Comparison of ENCODE assay signal across 8 cellular contexts in genomic region chr1:22710688-22711024, GRCh38. TPM values are rescaled to one million over a fixed set of nuclear protein-coding genes. Genes with fewer than 3 reads are reported as not detected.
DNase-seq lines count a peak whose midpoint lies in the region; ATAC-seq and TF ChIP-seq lines count a peak whose summit lies in the region.

EPHB2 (plus strand) TSS chr1:22710839; CDS start chr1:22710983, 144 bp downstream.

- peak within 1 kb of the TSS; percentile 29 for H3K14ac ChIP-seq in IMR-90 (replicated peaks; ENCODE audit: low read depth, low read length)

- peak within 1 kb of the TSS; percentile 72 for H3K9ac ChIP-seq in IMR-90 (ENCODE audit: low read depth, low read length)

- peaks cover 18% of the 10 kb centered on the region; the same call in 1 of the 2 replicates for H3K9me1 ChIP-seq in IMR-90 (ENCODE audit: insufficient read depth, low read length)

- no peak for TF ChIP-seq CTCF in DOHH2 (IDR thresholded peaks at IDR 0.05; ENCODE audit: low read depth, low read length, poor library complexity, severe bottlenecking)
- no peak for TF ChIP-seq CTCF in IMR-90 (conservative IDR thresholded peaks at IDR 0.05; ENCODE audit: low read depth, low read length)
- TF ChIP-seq CTCF in fibroblast of mammary gland (conservative IDR thresholded peaks at IDR 0.05; ENCODE audit: control insufficient read depth, insufficient read depth, low read depth, low read length), result no peak
- no peak for TF ChIP-seq CTCF in nephron progenitor cell (IDR thresholded peaks at IDR 0.05)

- POLR2A ChIA-PET in IMR-90 (lab: Charles Lee; ENCODE audit: unreplicated experiment), result no interaction called here
- POLR2A ChIA-PET in activated CD4-positive, alpha-beta memory T cell treated with anti-CD3 and anti-CD28 coated beads, Interleukin-2, amount 10 ng/mL, durations not matched to agents 7 days and 5 days (lab: Charles Lee), result no interaction called here

- H3K4me3 ChIP-seq in DOHH2 (ENCODE audit: low read length), result no peak within 1 kb of the TSS
- H3K4me3 ChIP-seq in IMR-90 (ENCODE audit: insufficient read depth, low read depth, low read length), result peak within 1 kb of the TSS; percentile 70
- peak within 1 kb of the TSS; percentile 40 for H3K4me3 ChIP-seq in fibroblast of mammary gland (ENCODE audit: control insufficient read depth, low read depth, low read length)

- H3K27ac ChIP-seq in DOHH2 (ENCODE audit: low read depth, low read length), result no peak within 1 kb of the TSS
- H3K27ac ChIP-seq in IMR-90 (ENCODE audit: insufficient read depth, low read length), result peak within 1 kb of the TSS; percentile 68

- H3K23ac ChIP-seq in IMR-90 (ENCODE audit: low read depth, low read length), result peak within 1 kb of the TSS; percentile 75

- BruUV-seq in IMR-90 (replicated peaks; lab: Mats Ljungman, UMichigan), result no TSS peak

- no peaks in the 10 kb centered on the region for H3K79me2 ChIP-seq in DOHH2 (ENCODE audit: control insufficient read depth, low read length)

- H2AK9ac ChIP-seq in IMR-90 (replicated peaks; ENCODE audit: low read depth, low read length, poor library complexity), result peak within 1 kb of the TSS; percentile 92

- peak within 1 kb of the TSS; percentile 97 for H2BK5ac ChIP-seq in IMR-90 (ENCODE audit: low read depth, low read length, poor library complexity, severe bottlenecking)

- H3K27ac Mint-ChIP-seq in activated CD4-positive, alpha-beta memory T cell treated with anti-CD3 and anti-CD28 coated beads, Interleukin-2, amount 10 ng/mL, durations not matched to agents 7 days and 5 days, result no peak within 1 kb of the TSS
- H3K27ac Mint-ChIP-seq in nephron progenitor cell, result no peak within 1 kb of the TSS

- H3K9me3 ChIP-seq in DOHH2 (ENCODE audit: control insufficient read depth, insufficient read depth, low read length), result no peaks in the 10 kb centered on the region
- no peaks in the 10 kb centered on the region for H3K9me3 ChIP-seq in IMR-90 (ENCODE audit: control insufficient read depth, insufficient read depth, low read length)

- in situ Hi-C loops in IMR-90 (cut with MboI; ENCODE audit: low sequenced_read_pairs), result no loop called here

- H4K91ac ChIP-seq in IMR-90 (ENCODE audit: insufficient read depth, low read depth, low read length), result peak within 1 kb of the TSS; percentile 58

- H4K20me1 ChIP-seq in DOHH2 (ENCODE audit: control insufficient read depth, insufficient read depth, low read depth, low read length) (no peaks in the 10 kb centered on the region), IMR-90 (ENCODE audit: insufficient read depth, low read length) (peaks cover 33% of the 10 kb centered on the region)

- H4K5ac ChIP-seq in IMR-90 (ENCODE audit: low read depth, low read length), result peak within 1 kb of the TSS; percentile 40; the same call in 1 of the 2 replicates

- peak within 1 kb of the TSS; percentile 32 for H3K4me3 Mint-ChIP-seq in activated CD4-positive, alpha-beta memory T cell treated with anti-CD3 and anti-CD28 coated beads, Interleukin-2, amount 10 ng/mL, durations not matched to agents 7 days and 5 days
- H3K4me3 Mint-ChIP-seq in nephron progenitor cell, result peak within 1 kb of the TSS; percentile 84

- CTCF ChIA-PET in IMR-90 (lab: Yijun Ruan, JAX), result no interaction called here
- CTCF ChIA-PET in activated CD4-positive, alpha-beta memory T cell treated with anti-CD3 and anti-CD28 coated beads, Interleukin-2, amount 10 ng/mL, durations not matched to agents 7 days and 5 days (lab: Charles Lee), result no interaction called here

- peak within 1 kb of the TSS; percentile 5; the same call in 1 of the 3 replicates for H2BK15ac ChIP-seq in IMR-90 (ENCODE audit: low read depth, low read length)

- no peaks in the 10 kb centered on the region for H3K9me3 Mint-ChIP-seq in activated CD4-positive, alpha-beta memory T cell treated with anti-CD3 and anti-CD28 coated beads, Interleukin-2, amount 10 ng/mL, durations not matched to agents 7 days and 5 days
- H3K9me3 Mint-ChIP-seq in nephron progenitor cell, result no peaks in the 10 kb centered on the region

- H3K56ac ChIP-seq in IMR-90 (ENCODE audit: extremely low read depth, insufficient read depth, low read length), result peak within 1 kb of the TSS; percentile 19

- peak within 1 kb of the TSS; percentile 52 for H2BK20ac ChIP-seq in IMR-90 (ENCODE audit: low read depth, low read length)

- DNase-seq in IMR-90 (peak; percentile 39), fibroblast of mammary gland (ENCODE audit: low read depth) (peak; percentile 19), nephron progenitor cell (peak; percentile 69), activated gamma-delta T cell treated with Interleukin-2 at 50 U/mL for 16 hours (no peak)
- DNase-seq in activated CD4-positive, alpha-beta memory T cell treated with anti-CD3 and anti-CD28 coated beads, Interleukin-2, amount 10 ng/mL, durations not matched to agents 7 days and 5 days, result no peak

- intact Hi-C loops in IMR-90 (cut with micrococcal nuclease), result loop anchor here (1.0 kb wide), 1 partner anchor 29 kb away; no protein-coding TSS in a partner anchor

- peak within 1 kb of the TSS; percentile 91 for H3K4ac ChIP-seq in IMR-90 (ENCODE audit: low read depth, low read length)

- no peaks in the 10 kb centered on the region for H3K9me2 ChIP-seq in DOHH2 (replicated peaks; ENCODE audit: control insufficient read depth, low read length)

- H2AFZ ChIP-seq in IMR-90 (replicated peaks; ENCODE audit: low read length, poor library complexity), result peak within 1 kb of the TSS; percentile 79

- WGBS in IMR-90 (ENCODE audit: extremely low coverage in 2 of 2, insufficient read length in 1 of 2), 2 experiments, result 0% methylated on average over 8 of the region's 55 CpGs; no CpG with 5 or more reads in 1 of the 2 experiments

- H3K4me2 ChIP-seq in DOHH2 (ENCODE audit: low read length) (peak within 1 kb of the TSS; percentile 46; the same call in 1 of the 2 replicates), IMR-90 (ENCODE audit: low read depth, low read length) (peak within 1 kb of the TSS; percentile 94)

- ATAC-seq in IMR-90 (ENCODE audit: low read depth), result peak; percentile 84
- ATAC-seq in HG02610 (IDR thresholded peaks at IDR 0.05; ENCODE audit: unreplicated experiment), result no peak
- ATAC-seq in GM21515 (IDR thresholded peaks at IDR 0.05; ENCODE audit: unreplicated experiment), result no peak

- peaks cover 57% of the 10 kb centered on the region for H3K27me3 Mint-ChIP-seq in activated CD4-positive, alpha-beta memory T cell treated with anti-CD3 and anti-CD28 coated beads, Interleukin-2, amount 10 ng/mL, durations not matched to agents 7 days and 5 days
- peaks cover 66% of the 10 kb centered on the region for H3K27me3 Mint-ChIP-seq in nephron progenitor cell (ENCODE audit: low read depth, poor library complexity)

- peaks cover 22 to 38% of the 10 kb centered on the region in 2 experiments; a peak in 3 of 4 replicates for H3K79me1 ChIP-seq in IMR-90 (ENCODE audit: low read depth in 1 of 2, low read length in 2 of 2)

- H3K4me1 ChIP-seq in DOHH2 (ENCODE audit: control insufficient read depth, low read length) (peaks cover 9% of the 10 kb centered on the region), IMR-90 (ENCODE audit: control insufficient read depth, insufficient read depth, low read length) (peaks cover 14% of the 10 kb centered on the region)

- H3K36me3 Mint-ChIP-seq in activated CD4-positive, alpha-beta memory T cell treated with anti-CD3 and anti-CD28 coated beads, Interleukin-2, amount 10 ng/mL, durations not matched to agents 7 days and 5 days (ENCODE audit: low read depth), result peaks cover 2% of the 10 kb centered on the region
- no peaks in the 10 kb centered on the region for H3K36me3 Mint-ChIP-seq in nephron progenitor cell (ENCODE audit: low read depth)

- TF ChIP-seq POLR2A in IMR-90 (IDR thresholded peaks at IDR 0.05; ENCODE audit: low read depth, low read length), result peak; percentile 94

- H3K36me3 ChIP-seq in DOHH2 (ENCODE audit: control insufficient read depth, low read length) (no peaks in the 10 kb centered on the region), IMR-90 (ENCODE audit: control insufficient read depth, insufficient read depth, low read length) (peaks cover 1% of the 10 kb centered on the region; the same call in 1 of the 2 replicates)

- dilution Hi-C loops in IMR-90 (cut with HindIII; ENCODE audit: low sequenced_read_pairs, unreplicated experiment), result no loop called here

- peak within 1 kb of the TSS; percentile 85 for H2BK120ac ChIP-seq in IMR-90 (ENCODE audit: low read depth, low read length)

- no peak for TF ChIP-seq RAD21 in IMR-90 (IDR thresholded peaks at IDR 0.05; ENCODE audit: low read length)

- H4K8ac ChIP-seq in IMR-90 (ENCODE audit: low read depth in 2 of 2, low read length in 2 of 2), result peak within 1 kb of the TSS; percentile 17 to 63; a peak in 3 of 4 replicates

- H3K27me3 ChIP-seq in DOHH2 (ENCODE audit: control insufficient read depth, low read length) (peaks cover 47% of the 10 kb centered on the region), IMR-90 (ENCODE audit: control insufficient read depth, insufficient read depth, low read length) (no peaks in the 10 kb centered on the region)

- peak within 1 kb of the TSS; percentile 46; the same call in 1 of the 2 replicates for H2AK5ac ChIP-seq in IMR-90 (ENCODE audit: low read depth, low read length)

- H3K4me1 Mint-ChIP-seq in activated CD4-positive, alpha-beta memory T cell treated with anti-CD3 and anti-CD28 coated beads, Interleukin-2, amount 10 ng/mL, durations not matched to agents 7 days and 5 days, result peaks cover 23% of the 10 kb centered on the region
- H3K4me1 Mint-ChIP-seq in nephron progenitor cell, result peaks cover 24% of the 10 kb centered on the region

- no peaks in the 10 kb centered on the region for H3F3A ChIP-seq in DOHH2 (ENCODE audit: control insufficient read depth, insufficient read depth)

- peak within 1 kb of the TSS; percentile 56 for H3K18ac ChIP-seq in IMR-90 (ENCODE audit: low read depth, low read length)

TF ChIP-seq in IMR-90, 13 proteins besides CTCF, POLR2A, EP300 and RAD21 (continues in another document):
- TF ChIP-seq RCOR1 (IDR thresholded peaks at IDR 0.05; ENCODE audit: insufficient replicate concordance, low read length), result no peak
- no peak for TF ChIP-seq MAZ (IDR thresholded peaks at IDR 0.05; ENCODE audit: borderline replicate concordance, low read depth, low read length)
- TF ChIP-seq USF2 (IDR thresholded peaks at IDR 0.05; ENCODE audit: low read depth, low read length), result no peak
- peak; percentile 46; the same call in 1 of the 2 replicates for TF ChIP-seq MXI1 (IDR thresholded peaks at IDR 0.05; ENCODE audit: borderline replicate concordance, low read depth, low read length)

RNA-seq across cellular contexts. Expression of gene EPHB2, which starts in this region (rescaled TPM):
- 54.7 and 58.8 TPM in 2 replicates for total RNA-seq in IMR-90 (2012; rRNA removed)
- polyA plus RNA-seq in IMR-90 (2012; rRNA removed), result 52.3 and 53.6 TPM in 2 replicates
- polyA plus RNA-seq in IMR-90 (2012; cell fraction: cytosol; rRNA removed), result 25.1 and 54.3 TPM in 2 replicates
- polyA plus RNA-seq in IMR-90 (2012; cell fraction: nucleus; rRNA removed; ENCODE audit: low replicate concordance), result 18.5 and 36.7 TPM in 2 replicates
- total RNA-seq in activated CD4-positive, alpha-beta memory T cell treated with anti-CD3 and anti-CD28 coated beads, Interleukin-2, amount 10 ng/mL, durations not matched to agents 7 days and 5 days, result not detected

Comparison
In these comparisons a context has a peak if more than half of its experiments do, and no peak if none do; other contexts are left out.
1. RNA of gene EPHB2 (total RNA-seq): 54.7 to 58.8 TPM in IMR-90; not detected in activated CD4-positive, alpha-beta memory T cell treated with anti-CD3 and anti-CD28 coated beads, Interleukin-2, amount 10 ng/mL, durations not matched to agents 7 days and 5 days; every median in the first group is over 10 times any median in the second.
2. DNase-seq: peak in IMR-90 (single experiment), fibroblast of mammary gland (single experiment) and nephron progenitor cell (single experiment); none in activated CD4-positive, alpha-beta memory T cell treated with anti-CD3 and anti-CD28 coated beads, Interleukin-2, amount 10 ng/mL, durations not matched to agents 7 days and 5 days (single experiment) and activated gamma-delta T cell treated with Interleukin-2 at 50 U/mL for 16 hours (single experiment).